Comparison of ENCODE assay signal across 8 cellular contexts in genomic region chr2:54945401-54946219, GRCh38.
DNase-seq lines count a peak whose midpoint lies in the region; ATAC-seq and TF ChIP-seq lines count a peak whose summit lies in the region.

No MANE protein-coding gene starts in this region.

- H3K4me3 ChIP-seq in Panc1 (ENCODE audit: low read depth in 2 of 2, low read length in 2 of 2) = no peak overlapping the region
- no peak overlapping the region for H3K4me3 ChIP-seq in esophagus muscularis mucosa

- peak overlapping the region; percentile 68 for H3K27ac ChIP-seq in Panc1 (ENCODE audit: low read length)
- peak overlapping the region; percentile 54 to 58 (median 55) for H3K27ac ChIP-seq in esophagus muscularis mucosa (replicated peaks in 1 of 4)

- H3K27me3 ChIP-seq in Panc1 (ENCODE audit: control insufficient read depth, insufficient read depth, low read length) = no peaks in the 10 kb centered on the region
- H3K27me3 ChIP-seq in esophagus muscularis mucosa = no peaks in the 10 kb centered on the region

- no peak for TF ChIP-seq EP300 in esophagus muscularis mucosa (IDR thresholded peaks at IDR 0.05)

- H3K4me1 Mint-ChIP-seq in activated naive CD4-positive, alpha-beta T cell treated with anti-CD3 and anti-CD28 coated beads, Interleukin-2, amount 10 ng/mL, durations not matched to agents 7 days and 5 days = peaks cover 2% of the 10 kb centered on the region

- no peaks in the 10 kb centered on the region for H3K36me3 Mint-ChIP-seq in activated naive CD4-positive, alpha-beta T cell treated with anti-CD3 and anti-CD28 coated beads, Interleukin-2, amount 10 ng/mL, durations not matched to agents 7 days and 5 days

- no peak overlapping the region for H3K4me3 Mint-ChIP-seq in activated naive CD4-positive, alpha-beta T cell treated with anti-CD3 and anti-CD28 coated beads, Interleukin-2, amount 10 ng/mL, durations not matched to agents 7 days and 5 days

- peak; percentile 22; the same call in 1 of the 2 replicates for ATAC-seq in Panc1
- ATAC-seq in HG02981 (IDR thresholded peaks at IDR 0.05; ENCODE audit: unreplicated experiment) = no peak

- no peak for TF ChIP-seq POLR2A in esophagus muscularis mucosa (IDR thresholded peaks at IDR 0.05; ENCODE audit: low read depth)

- no TSS peak for BruUV-seq in Panc1 (replicated peaks; lab: Mats Ljungman, UMichigan)

- TF ChIP-seq CTCF in Panc1 (IDR thresholded peaks at IDR 0.05) (no peak), esophagus muscularis mucosa (IDR thresholded peaks at IDR 0.05) (no peak)

- in situ Hi-C loops in Panc1 (cut with HindIII; ENCODE audit: low pct_unique_long_range_greater_than_20kb, low sequenced_read_pairs) = no loop called here

- H3K9me3 Mint-ChIP-seq in activated naive CD4-positive, alpha-beta T cell treated with anti-CD3 and anti-CD28 coated beads, Interleukin-2, amount 10 ng/mL, durations not matched to agents 7 days and 5 days = peaks cover 4% of the 10 kb centered on the region

- WGBS in esophagus muscularis mucosa = 61% methylated on average over 8 of the region's 8 CpGs

- CTCF ChIA-PET in activated naive CD4-positive, alpha-beta T cell treated with anti-CD3 and anti-CD28 coated beads, Interleukin-2, amount 10 ng/mL, durations not matched to agents 7 days and 5 days (lab: Charles Lee) = no interaction called here
- CTCF ChIA-PET in Panc1 (lab: Charles Lee) = interaction anchor here (1.1 kb wide), 1 partner anchor 46 kb away, joined by 3 read pairs; no protein-coding TSS in a partner anchor

- H3K27ac Mint-ChIP-seq in activated naive CD4-positive, alpha-beta T cell treated with anti-CD3 and anti-CD28 coated beads, Interleukin-2, amount 10 ng/mL, durations not matched to agents 7 days and 5 days = peak overlapping the region; percentile 50

- no peak for DNase-seq in activated naive CD4-positive, alpha-beta T cell treated with anti-CD3 and anti-CD28 coated beads, Interleukin-2, amount 10 ng/mL, durations not matched to agents 7 days and 5 days
- DNase-seq in activated naive CD4-positive, alpha-beta T cell treated with Interleukin-2 at 50 U/mL for 16 hours = no peak
- no peak for DNase-seq in Panc1 (ENCODE audit: low read depth, low spot score)
- no peak for DNase-seq in esophagus muscularis mucosa (ENCODE audit: extremely low spot score)
- peak; percentile 86 for DNase-seq in renal cortical epithelial cell (ENCODE audit: low read depth)
- no peak for DNase-seq in NCI-H146 (lab: John Stamatoyannopoulos, UW)
- DNase-seq in LoVo (ENCODE audit: low spot score) = no peak

- H3K36me3 ChIP-seq in Panc1 (ENCODE audit: control insufficient read depth, insufficient read depth, low read length) = no peaks in the 10 kb centered on the region
- H3K36me3 ChIP-seq in esophagus muscularis mucosa = no peaks in the 10 kb centered on the region

- peaks cover 5% of the 10 kb centered on the region for H3K27me3 Mint-ChIP-seq in activated naive CD4-positive, alpha-beta T cell treated with anti-CD3 and anti-CD28 coated beads, Interleukin-2, amount 10 ng/mL, durations not matched to agents 7 days and 5 days

- POLR2A ChIA-PET in Panc1 (lab: Charles Lee) = no interaction called here

- H3K9me3 ChIP-seq in Panc1 (ENCODE audit: control insufficient read depth, insufficient read depth, low read depth, low read length) = no peaks in the 10 kb centered on the region; the same call in 1 of the 2 replicates
- H3K9me3 ChIP-seq in esophagus muscularis mucosa = no peaks in the 10 kb centered on the region

- intact Hi-C loops in Panc1 (cut with micrococcal nuclease; ENCODE audit: unreplicated experiment) (no loop called here), esophagus muscularis mucosa (cut with DNase I) (no loop called here)

- H3K4me1 ChIP-seq in Panc1 (ENCODE audit: control insufficient read depth, insufficient read depth, low read length) = no peaks in the 10 kb centered on the region
- peaks cover 0 to 12% (median 10%) of the 10 kb centered on the region in 4 donors for H3K4me1 ChIP-seq in esophagus muscularis mucosa
